8 cellular contexts compared by ENCODE assay signal in genomic region chr22:19122752-19123492, GRCh38. TPM values are rescaled to one million over a fixed set of nuclear protein-coding genes. Genes with fewer than 3 reads are reported as not detected.
DNase-seq lines count a peak whose midpoint lies in the region; ATAC-seq and TF ChIP-seq lines count a peak whose summit lies in the region.

No MANE protein-coding gene starts in this region.

- H3K4me3 ChIP-seq in ACC112 (ENCODE audit: low read depth, low read length): peak overlapping the region; percentile 97
- H3K4me3 ChIP-seq in GM23338: peak overlapping the region; percentile 96
- peak overlapping the region; percentile 93 to 94 for H3K4me3 ChIP-seq in prostate gland

- H4K20me1 ChIP-seq in GM23338 (replicated peaks; ENCODE audit: insufficient read depth): peaks cover 30% of the 10 kb centered on the region

- peaks cover 5% of the 10 kb centered on the region for H3K4me1 ChIP-seq in ACC112 (ENCODE audit: control insufficient read depth, insufficient read depth, low read length, unreplicated experiment)
- H3K4me1 ChIP-seq in GM23338 (ENCODE audit: insufficient read depth): peaks cover 16% of the 10 kb centered on the region
- H3K4me1 ChIP-seq in prostate gland (replicated peaks): peaks cover 11% of the 10 kb centered on the region

- ATAC-seq in GM23338 (peak; percentile 50), activated B cell treated with CpG ODN at 0.5 μM for 24 hours (ENCODE audit: low read depth) (no peak), left cardiac atrium (peak; percentile 9 to 14), HG03175 (IDR thresholded peaks at IDR 0.05; ENCODE audit: unreplicated experiment) (no peak), GM21526 (IDR thresholded peaks at IDR 0.05; ENCODE audit: low FRiP score, unreplicated experiment) (no peak)

- DNase-seq in GM23338 (ENCODE audit: low spot score) (peak; percentile 67), activated B cell treated with CpG ODN at 0.5 μM for 24 hours (no peak), left cardiac atrium (no peak), prostate gland (ENCODE audit: low spot score) (peak; percentile 19), H4 (ENCODE audit: low spot score) (no peak)

- no peaks in the 10 kb centered on the region for H3K9me2 ChIP-seq in GM23338 (ENCODE audit: insufficient read depth)

- H3K9me3 ChIP-seq in prostate gland: no peaks in the 10 kb centered on the region

- peaks cover 38% of the 10 kb centered on the region for H3K79me2 ChIP-seq in ACC112 (ENCODE audit: control insufficient read depth, insufficient read depth, low read length, unreplicated experiment)
- H3K79me2 ChIP-seq in GM23338 (replicated peaks; ENCODE audit: insufficient read depth): peaks cover 38% of the 10 kb centered on the region

- H3K27ac Mint-ChIP-seq in GM23338 (peak overlapping the region; percentile 90), activated B cell treated with CpG ODN at 0.5 μM for 24 hours (peak overlapping the region; percentile 61)

- TF ChIP-seq POLR2A in prostate gland (IDR thresholded peaks at IDR 0.05): no peak

- H3K36me3 ChIP-seq in ACC112 (ENCODE audit: insufficient read depth, low read length): no peaks in the 10 kb centered on the region
- H3K36me3 ChIP-seq in GM23338 (ENCODE audit: insufficient read depth): no peaks in the 10 kb centered on the region
- H3K36me3 ChIP-seq in prostate gland: no peaks in the 10 kb centered on the region

- H3K9me3 Mint-ChIP-seq in GM23338 (no peaks in the 10 kb centered on the region), activated B cell treated with CpG ODN at 0.5 μM for 24 hours (no peaks in the 10 kb centered on the region)

- intact Hi-C loops in activated B cell treated with CpG ODN at 0.5 μM for 24 hours (cut with micrococcal nuclease) (loop anchor here (1.0 to 5.0 kb wide), 6 partner anchors 14 to 354 kb away; partner anchors contain the start of genes CDC45, ESS2, MRPL40 and UFD1), left cardiac atrium (cut with DNase I) (no loop called here), prostate gland (cut with DNase I) (no loop called here)

- peak overlapping the region; percentile 85 for H3K4me2 ChIP-seq in GM23338

- H3K27ac ChIP-seq in ACC112 (ENCODE audit: low read depth, low read length) (no peak overlapping the region), GM23338 (ENCODE audit: low read depth) (no peak overlapping the region), prostate gland (peak overlapping the region; percentile 57 to 94)

- peaks cover 4% of the 10 kb centered on the region; the same call in 1 of the 2 replicates for H3F3A ChIP-seq in GM23338 (replicated peaks; ENCODE audit: low read depth)

- H3K4me3 Mint-ChIP-seq in GM23338 (peak overlapping the region; percentile 85), activated B cell treated with CpG ODN at 0.5 μM for 24 hours (peak overlapping the region; percentile 86)

- H3K27me3 ChIP-seq in ACC112 (ENCODE audit: insufficient read depth, low read length) (no peaks in the 10 kb centered on the region), GM23338 (ENCODE audit: insufficient read depth) (no peaks in the 10 kb centered on the region), prostate gland (replicated peaks; ENCODE audit: insufficient read depth) (no peaks in the 10 kb centered on the region)

- WGBS in prostate gland: 19% methylated on average over 27 of the region's 27 CpGs

- POLR2A ChIA-PET in activated B cell treated with CpG ODN at 0.5 μM for 24 hours (lab: Charles Lee): interaction anchor here (0.6 to 3.4 kb wide), 8 partner anchors 11 to 496 kb away, joined by 3 to 23 read pairs (median 3); partner anchors contain the start of genes CDC45, ESS2 and SLC25A1

- CTCF ChIA-PET in activated B cell treated with CpG ODN at 0.5 μM for 24 hours (lab: Charles Lee): interaction anchor here (0.5 to 0.9 kb wide), 2 partner anchors 12 to 22 kb away, joined by 3 read pairs; no protein-coding TSS in a partner anchor

- TF ChIP-seq CTCF in GM23338 (conservative IDR thresholded peaks at IDR 0.05; ENCODE audit: low read depth in 2 of 2) (no peak), activated B cell treated with CpG ODN at 0.5 μM for 24 hours (IDR thresholded peaks at IDR 0.05) (no peak), prostate gland (IDR thresholded peaks at IDR 0.05) (no peak)

- H3K36me3 Mint-ChIP-seq in GM23338 (ENCODE audit: low read depth): no peaks in the 10 kb centered on the region; the same call in 2 of the 3 replicates
- H3K36me3 Mint-ChIP-seq in activated B cell treated with CpG ODN at 0.5 μM for 24 hours (ENCODE audit: low read depth): peaks cover 8% of the 10 kb centered on the region

- H3K27me3 Mint-ChIP-seq in GM23338 (ENCODE audit: insufficient read depth, low read depth, poor library complexity): peaks cover 22% of the 10 kb centered on the region
- H3K27me3 Mint-ChIP-seq in activated B cell treated with CpG ODN at 0.5 μM for 24 hours: no peaks in the 10 kb centered on the region

- peak overlapping the region; percentile 75 for H2AFZ ChIP-seq in ACC112 (ENCODE audit: low read length, unreplicated experiment)
- H2AFZ ChIP-seq in GM23338: peak overlapping the region; percentile 95

- H3K4me1 Mint-ChIP-seq in GM23338 (peaks cover 29% of the 10 kb centered on the region), activated B cell treated with CpG ODN at 0.5 μM for 24 hours (peaks cover 44% of the 10 kb centered on the region)

TF ChIP-seq in GM23338, 12 proteins besides CTCF, POLR2A, EP300 and RAD21 (continues in another document):
- TF ChIP-seq POLR2AphosphoS5 (IDR thresholded peaks at IDR 0.05; ENCODE audit: low read depth) (no peak), JUNB (IDR thresholded peaks at IDR 0.05; ENCODE audit: unreplicated experiment) (no peak), NANOG (IDR thresholded peaks at IDR 0.05; ENCODE audit: borderline replicate concordance) (no peak), ZNF331 (CRISPR knock-in tag; IDR thresholded peaks at IDR 0.05; ENCODE audit: low read depth) (no peak)

RNA-seq across cellular contexts. Expression of gene DGCR2, which starts 0.7 kb away (rescaled TPM):
- total RNA-seq in GM23338 (2014; rRNA removed; shearing (Covaris generic)): 59.3 and 83.0 TPM in 2 replicates
- 18.5 and 21.0 TPM in 2 replicates for polyA plus RNA-seq in GM23338 (2016; fragmentation: Nextera tagmentation; extraction: Ambion mirVana)
- total RNA-seq in activated B cell treated with CpG ODN at 0.5 μM for 24 hours: 29.3 and 33.2 TPM in 2 replicates
- total RNA-seq in left cardiac atrium: 10 to 100 TPM; 30.4 to 31.4 TPM
- total RNA-seq in prostate gland: 100 to 1,000 TPM in 1 of 2 donors, 10 to 100 TPM in 1; 94.3 to 107 TPM
- total RNA-seq in H4 (2014; rRNA removed; shearing (Covaris generic)): 19.1 TPM in 2 replicates

RNA-seq across cellular contexts. Expression of gene TSSK2, which starts 8.2 kb away (rescaled TPM):
- not detected in 2 replicates for total RNA-seq in GM23338 (2014; rRNA removed; shearing (Covaris generic))
- polyA plus RNA-seq in GM23338 (2016; fragmentation: Nextera tagmentation; extraction: Ambion mirVana): not detected in 2 replicates
- total RNA-seq in activated B cell treated with CpG ODN at 0.5 μM for 24 hours: 0.13 TPM in 1 of 2 replicates, not detected in the other
- not detected for total RNA-seq in left cardiac atrium
- 1 to 10 TPM in 1 of 2 donors, not detected in 1; 8.0 TPM for total RNA-seq in prostate gland
- not detected in 2 replicates for total RNA-seq in H4 (2014; rRNA removed; shearing (Covaris generic))

RNA-seq across cellular contexts. Expression of gene ESS2, which starts 21.5 kb away (rescaled TPM):
- total RNA-seq in GM23338 (2014; rRNA removed; shearing (Covaris generic)): 18.4 and 21.6 TPM in 2 replicates
- polyA plus RNA-seq in GM23338 (2016; fragmentation: Nextera tagmentation; extraction: Ambion mirVana): 12.3 and 15.2 TPM in 2 replicates
- total RNA-seq in activated B cell treated with CpG ODN at 0.5 μM for 24 hours (14.9 and 17.2 TPM in 2 replicates), left cardiac atrium (10 to 100 TPM in 1 of 2 donors, 1 to 10 TPM in 1; 9.8 to 10.1 TPM), prostate gland (10 to 100 TPM; 19.4 to 21.2 TPM)
- 6.2 and 8.9 TPM in 2 replicates for total RNA-seq in H4 (2014; rRNA removed; shearing (Covaris generic))

RNA-seq across cellular contexts. Expression of gene GSC2, which starts 27.2 kb away (rescaled TPM):
- not detected in 2 replicates for total RNA-seq in GM23338 (2014; rRNA removed; shearing (Covaris generic))
- not detected in 2 replicates for polyA plus RNA-seq in GM23338 (2016; fragmentation: Nextera tagmentation; extraction: Ambion mirVana)
- total RNA-seq in activated B cell treated with CpG ODN at 0.5 μM for 24 hours (not detected in 2 replicates), left cardiac atrium (not detected), prostate gland (10 to 100 TPM in 1 of 2 donors, not detected in 1; 11.9 TPM)
- total RNA-seq in H4 (2014; rRNA removed; shearing (Covaris generic)): not detected in 2 replicates

RNA-seq across cellular contexts. Expression of gene SLC25A1, which starts 55.6 kb away (rescaled TPM):
- total RNA-seq in GM23338 (2014; rRNA removed; shearing (Covaris generic)): 210 and 242 TPM in 2 replicates
- polyA plus RNA-seq in GM23338 (2016; fragmentation: Nextera tagmentation; extraction: Ambion mirVana): 141 and 145 TPM in 2 replicates
- 44.2 and 44.6 TPM in 2 replicates for total RNA-seq in activated B cell treated with CpG ODN at 0.5 μM for 24 hours
- 10 to 100 TPM; 39.0 to 48.2 TPM for total RNA-seq in left cardiac atrium
- total RNA-seq in prostate gland: 100 to 1,000 TPM in 1 of 2 donors, 10 to 100 TPM in 1; 79.1 to 113 TPM
- 75.0 and 77.8 TPM in 2 replicates for total RNA-seq in H4 (2014; rRNA removed; shearing (Covaris generic))

Comparison
In these comparisons a context has a peak if more than half of its experiments do, and no peak if none do; other contexts are left out.
1. H3K27ac ChIP-seq: peak in prostate gland (2 of 2); none in ACC112 (single experiment) and GM23338 (single experiment).
2. ATAC-seq: peak in GM23338 (single experiment) and left cardiac atrium (2 of 2); none in activated B cell treated with CpG ODN at 0.5 μM for 24 hours (single experiment), HG03175 (single experiment) and GM21526 (single experiment).
3. DNase-seq: peak in GM23338 (single experiment) and prostate gland (single experiment); none in activated B cell treated with CpG ODN at 0.5 μM for 24 hours (single experiment), left cardiac atrium (single experiment) and H4 (single experiment).
4. Peak in every context shown above with its lines, with median percentiles within 50 percentile points of each other: H3K4me3 ChIP-seq.